3 cellular contexts compared by ENCODE assay signal in the genomic region with DNA sequence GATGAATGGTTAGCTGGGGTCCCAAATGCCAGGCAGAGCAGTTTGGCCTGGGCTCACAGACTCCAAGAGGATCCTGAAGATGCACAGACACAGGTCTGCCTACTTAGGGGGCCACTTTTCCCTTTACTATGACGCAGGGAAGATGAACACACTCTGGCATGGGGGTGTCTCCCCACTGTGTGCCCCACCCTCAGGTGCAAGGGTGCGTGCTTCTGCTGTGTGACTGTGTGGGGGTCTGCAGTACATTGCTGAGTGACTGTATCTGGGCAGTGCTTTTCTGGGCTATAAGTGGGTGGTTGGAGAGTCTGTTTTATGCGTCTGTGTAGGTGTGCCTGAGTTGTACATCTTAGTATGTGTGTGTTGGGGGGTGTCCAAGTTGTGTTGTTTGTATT.
TF ChIP-seq lines count a peak whose summit lies in the region.

No MANE protein-coding gene starts in this region.

TF ChIP-seq in HEK293, 187 proteins besides CTCF, POLR2A, EP300 and RAD21:
- TF ChIP-seq EGR2 (tag by site-specific recombination; IDR thresholded peaks at IDR 0.05; ENCODE audit: low read depth) = peak; percentile 97
- TF ChIP-seq ZNF596 (tag by site-specific recombination; IDR thresholded peaks at IDR 0.05) = no peak
- TF ChIP-seq ZFHX2 (tag by site-specific recombination; conservative IDR thresholded peaks at IDR 0.05) = peak; percentile 96

TF ChIP-seq in K562, 482 proteins besides CTCF, POLR2A, EP300 and RAD21:
- TF ChIP-seq, protein P1, sequence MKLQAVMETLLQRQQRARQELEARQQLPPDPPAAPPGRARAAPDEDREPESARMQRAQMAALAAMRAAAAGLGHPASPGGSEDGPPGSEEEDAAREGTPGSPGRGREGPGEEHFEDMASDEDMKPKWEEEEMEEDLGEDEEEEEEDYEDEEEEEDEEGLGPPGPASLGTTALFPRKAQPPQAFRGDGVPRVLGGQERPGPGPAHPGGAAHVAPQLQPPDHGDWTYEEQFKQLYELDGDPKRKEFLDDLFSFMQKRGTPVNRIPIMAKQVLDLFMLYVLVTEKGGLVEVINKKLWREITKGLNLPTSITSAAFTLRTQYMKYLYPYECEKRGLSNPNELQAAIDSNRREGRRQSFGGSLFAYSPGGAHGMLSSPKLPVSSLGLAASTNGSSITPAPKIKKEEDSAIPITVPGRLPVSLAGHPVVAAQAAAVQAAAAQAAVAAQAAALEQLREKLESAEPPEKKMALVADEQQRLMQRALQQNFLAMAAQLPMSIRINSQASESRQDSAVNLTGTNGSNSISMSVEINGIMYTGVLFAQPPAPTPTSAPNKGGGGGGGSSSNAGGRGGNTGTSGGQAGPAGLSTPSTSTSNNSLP (IDR thresholded peaks at IDR 0.05; ENCODE audit: borderline replicate concordance, low read depth, low read length) = no peak
- TF ChIP-seq RBM14 (IDR thresholded peaks at IDR 0.05; ENCODE audit: borderline replicate concordance, insufficient read depth, low read depth, low read length) (no peak), TRIM24 (IDR thresholded peaks at IDR 0.05) (no peak), ZNF133 (CRISPR knock-in tag; IDR thresholded peaks at IDR 0.05) (no peak), SNRNP70 (optimal IDR thresholded peaks at IDR 0.05; ENCODE audit: low read depth, low read length) (no peak), TCFL5 (CRISPR knock-in tag; conservative IDR thresholded peaks at IDR 0.05) (no peak), PRMT5 (CRISPR knock-in tag; IDR thresholded peaks at IDR 0.05) (no peak), ZSCAN29 (IDR thresholded peaks at IDR 0.05) (no peak), CHCHD3 (CRISPR knock-in tag; IDR thresholded peaks at IDR 0.05) (no peak), TCF3 (CRISPR knock-in tag; IDR thresholded peaks at IDR 0.05) (no peak), RFX1 (IDR thresholded peaks at IDR 0.05) (no peak)
- TF ChIP-seq, protein P2, sequence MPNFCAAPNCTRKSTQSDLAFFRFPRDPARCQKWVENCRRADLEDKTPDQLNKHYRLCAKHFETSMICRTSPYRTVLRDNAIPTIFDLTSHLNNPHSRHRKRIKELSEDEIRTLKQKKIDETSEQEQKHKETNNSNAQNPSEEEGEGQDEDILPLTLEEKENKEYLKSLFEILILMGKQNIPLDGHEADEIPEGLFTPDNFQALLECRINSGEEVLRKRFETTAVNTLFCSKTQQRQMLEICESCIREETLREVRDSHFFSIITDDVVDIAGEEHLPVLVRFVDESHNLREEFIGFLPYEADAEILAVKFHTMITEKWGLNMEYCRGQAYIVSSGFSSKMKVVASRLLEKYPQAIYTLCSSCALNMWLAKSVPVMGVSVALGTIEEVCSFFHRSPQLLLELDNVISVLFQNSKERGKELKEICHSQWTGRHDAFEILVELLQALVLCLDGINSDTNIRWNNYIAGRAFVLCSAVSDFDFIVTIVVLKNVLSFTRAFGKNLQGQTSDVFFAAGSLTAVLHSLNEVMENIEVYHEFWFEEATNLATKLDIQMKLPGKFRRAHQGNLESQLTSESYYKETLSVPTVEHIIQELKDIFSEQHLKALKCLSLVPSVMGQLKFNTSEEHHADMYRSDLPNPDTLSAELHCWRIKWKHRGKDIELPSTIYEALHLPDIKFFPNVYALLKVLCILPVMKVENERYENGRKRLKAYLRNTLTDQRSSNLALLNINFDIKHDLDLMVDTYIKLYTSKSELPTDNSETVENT (CRISPR knock-in tag; IDR thresholded peaks at IDR 0.05) = no peak
- TF ChIP-seq, protein P3, sequence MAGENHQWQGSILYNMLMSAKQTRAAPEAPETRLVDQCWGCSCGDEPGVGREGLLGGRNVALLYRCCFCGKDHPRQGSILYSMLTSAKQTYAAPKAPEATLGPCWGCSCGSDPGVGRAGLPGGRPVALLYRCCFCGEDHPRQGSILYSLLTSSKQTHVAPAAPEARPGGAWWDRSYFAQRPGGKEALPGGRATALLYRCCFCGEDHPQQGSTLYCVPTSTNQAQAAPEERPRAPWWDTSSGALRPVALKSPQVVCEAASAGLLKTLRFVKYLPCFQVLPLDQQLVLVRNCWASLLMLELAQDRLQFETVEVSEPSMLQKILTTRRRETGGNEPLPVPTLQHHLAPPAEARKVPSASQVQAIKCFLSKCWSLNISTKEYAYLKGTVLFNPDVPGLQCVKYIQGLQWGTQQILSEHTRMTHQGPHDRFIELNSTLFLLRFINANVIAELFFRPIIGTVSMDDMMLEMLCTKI (IDR thresholded peaks at IDR 0.05; ENCODE audit: partially characterized antibody) = no peak
TF ChIP-seq in K562: peak in this region for 0.

TF ChIP-seq in liver, 16 proteins besides CTCF, POLR2A, EP300 and RAD21:
- TF ChIP-seq SP1 (IDR thresholded peaks at IDR 0.05) (no peak), FOXA1 (IDR thresholded peaks at IDR 0.05) (no peak), FOXA2 (IDR thresholded peaks at IDR 0.05) (no peak)
- TF ChIP-seq, protein P4, sequence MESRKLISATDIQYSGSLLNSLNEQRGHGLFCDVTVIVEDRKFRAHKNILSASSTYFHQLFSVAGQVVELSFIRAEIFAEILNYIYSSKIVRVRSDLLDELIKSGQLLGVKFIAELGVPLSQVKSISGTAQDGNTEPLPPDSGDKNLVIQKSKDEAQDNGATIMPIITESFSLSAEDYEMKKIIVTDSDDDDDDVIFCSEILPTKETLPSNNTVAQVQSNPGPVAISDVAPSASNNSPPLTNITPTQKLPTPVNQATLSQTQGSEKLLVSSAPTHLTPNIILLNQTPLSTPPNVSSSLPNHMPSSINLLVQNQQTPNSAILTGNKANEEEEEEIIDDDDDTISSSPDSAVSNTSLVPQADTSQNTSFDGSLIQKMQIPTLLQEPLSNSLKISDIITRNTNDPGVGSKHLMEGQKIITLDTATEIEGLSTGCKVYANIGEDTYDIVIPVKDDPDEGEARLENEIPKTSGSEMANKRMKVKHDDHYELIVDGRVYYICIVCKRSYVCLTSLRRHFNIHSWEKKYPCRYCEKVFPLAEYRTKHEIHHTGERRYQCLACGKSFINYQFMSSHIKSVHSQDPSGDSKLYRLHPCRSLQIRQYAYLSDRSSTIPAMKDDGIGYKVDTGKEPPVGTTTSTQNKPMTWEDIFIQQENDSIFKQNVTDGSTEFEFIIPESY (IDR thresholded peaks at IDR 0.05) = no peak
- TF ChIP-seq, protein P5, sequence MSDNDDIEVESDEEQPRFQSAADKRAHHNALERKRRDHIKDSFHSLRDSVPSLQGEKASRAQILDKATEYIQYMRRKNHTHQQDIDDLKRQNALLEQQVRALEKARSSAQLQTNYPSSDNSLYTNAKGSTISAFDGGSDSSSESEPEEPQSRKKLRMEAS (IDR thresholded peaks at IDR 0.05) = no peak
